12 cellular contexts compared by ENCODE assay signal in the genomic region with DNA sequence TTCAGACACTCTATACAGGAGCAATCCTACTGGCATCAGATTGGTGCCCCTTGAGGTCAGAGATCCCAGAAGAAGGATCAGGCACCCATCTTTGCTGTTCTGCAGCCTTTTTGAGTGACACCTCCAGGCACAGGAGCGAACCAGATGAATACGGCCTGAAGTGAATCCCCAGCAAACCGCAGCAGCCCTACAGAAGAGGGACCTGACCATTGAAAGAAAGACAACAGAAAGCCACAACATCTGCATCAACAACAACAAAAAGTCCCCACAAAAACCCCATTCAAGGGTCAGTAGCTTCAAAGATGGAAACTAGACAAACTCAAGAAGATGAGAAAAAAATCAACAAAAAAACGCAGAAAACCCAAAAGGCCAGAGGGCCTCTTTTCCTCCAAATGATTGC.
DNase-seq lines count a peak whose midpoint lies in the region; ATAC-seq, FAIRE-seq and TF ChIP-seq lines count a peak whose summit lies in the region.
"Had no signal": no experiment of that assay in that cellular context is flagged by ENCODE, and none has a peak within 500 bp of the region (broad histone marks: within the 10 kb centered on the region; RNA-seq: fewer than 3 reads in every experiment).

No MANE protein-coding gene starts in this region.

- peak overlapping the region; percentile 69 for H3K4me3 ChIP-seq in OCI-LY3 (ENCODE audit: low read length)
- H3K4me3 ChIP-seq: SJSA1 had no signal

- H3K4me2 ChIP-seq in OCI-LY3 (ENCODE audit: low read length), result peak overlapping the region; percentile 95

- H3K27me3 ChIP-seq in OCI-LY3 (ENCODE audit: low read depth, low read length), result no peaks in the 10 kb centered on the region
- H3K27me3 ChIP-seq: SJSA1 had no signal

- FAIRE-seq in GM12892 (lab: Jason Lieb, UNC), result peak; percentile 95

- no peak overlapping the region for H3K4me3 Mint-ChIP-seq in immature natural killer cell
- H3K4me3 Mint-ChIP-seq: activated CD4-positive, alpha-beta memory T cell treated with anti-CD3 and anti-CD28 coated beads, Interleukin-2, amount 10 ng/mL, durations not matched to agents 7 days and 5 days had no signal

- H3K9ac ChIP-seq in OCI-LY3 (ENCODE audit: low read length), result peak overlapping the region; percentile 71; the same call in 1 of the 2 replicates

- peak overlapping the region; percentile 88 for H3K27ac ChIP-seq in OCI-LY3 (ENCODE audit: low read length)
- H3K27ac ChIP-seq: epithelial cell of prostate, SJSA1 had no signal

- H3K27me3 Mint-ChIP-seq in immature natural killer cell (ENCODE audit: low read depth in 3 of 3), result peaks cover 0 to 2% (median 0%) of the 10 kb centered on the region in 3 donors
- H3K27me3 Mint-ChIP-seq: progenitor cell of endocrine pancreas had no signal

- no peaks in the 10 kb centered on the region for H3K79me2 ChIP-seq in OCI-LY3 (ENCODE audit: low read length)

- peaks cover 0 to 4% (median 0%) of the 10 kb centered on the region in 6 donors for H3K9me3 Mint-ChIP-seq in immature natural killer cell

- peak overlapping the region in 1 of 6 donors; percentile 14 for H3K27ac Mint-ChIP-seq in immature natural killer cell
- H3K27ac Mint-ChIP-seq: activated CD4-positive, alpha-beta memory T cell treated with anti-CD3 and anti-CD28 coated beads, Interleukin-2, amount 10 ng/mL, durations not matched to agents 7 days and 5 days; progenitor cell of endocrine pancreas had no signal

- H2AFZ ChIP-seq in OCI-LY3 (ENCODE audit: low read depth, low read length), result peak overlapping the region; percentile 78; the same call in 1 of the 2 replicates

- ATAC-seq in GM19463 (IDR thresholded peaks at IDR 0.05; ENCODE audit: unreplicated experiment) (peak; percentile 87), HG02970 (IDR thresholded peaks at IDR 0.05; ENCODE audit: low FRiP score, unreplicated experiment) (peak; percentile 60)

- no peak for TF ChIP-seq CTCF in OCI-LY3 (IDR thresholded peaks at IDR 0.05; ENCODE audit: low read depth, low read length)

- TF ChIP-seq POLR2A in GM12892 (IDR thresholded peaks at IDR 0.05; ENCODE audit: low read depth, low read length), result no peak

- H3K4me1 ChIP-seq in OCI-LY3 (ENCODE audit: low read length), result peaks cover 30% of the 10 kb centered on the region
- H3K4me1 ChIP-seq: SJSA1 had no signal

- peak; percentile 1 for DNase-seq in GM12892 (ENCODE audit: insufficient read length)
- no peak for DNase-seq in T1000 (lab: John Stamatoyannopoulos, UW)
- DNase-seq in medulla oblongata (ENCODE audit: extremely low spot score), result no peak
- DNase-seq in NCI-H82 (lab: John Stamatoyannopoulos, UW), result no peak
- DNase-seq in immature natural killer cell, result no peak
- DNase-seq: activated CD4-positive, alpha-beta memory T cell treated with anti-CD3 and anti-CD28 coated beads, Interleukin-2, amount 10 ng/mL, durations not matched to agents 7 days and 5 days had no signal

- H4K20me1 ChIP-seq in OCI-LY3 (ENCODE audit: insufficient read depth, low read length), result no peaks in the 10 kb centered on the region

- H3K36me3 ChIP-seq in OCI-LY3 (replicated peaks; ENCODE audit: low read depth, low read length), result no peaks in the 10 kb centered on the region
- H3K36me3 ChIP-seq: SJSA1 had no signal

- H3K4me1 Mint-ChIP-seq in immature natural killer cell, result peaks cover 13 to 47% of the 10 kb centered on the region in 2 donors
- H3K4me1 Mint-ChIP-seq: activated CD4-positive, alpha-beta memory T cell treated with anti-CD3 and anti-CD28 coated beads, Interleukin-2, amount 10 ng/mL, durations not matched to agents 7 days and 5 days had no signal

- peaks cover 10 to 22% (median 22%) of the 10 kb centered on the region in 3 donors for H3K36me3 Mint-ChIP-seq in immature natural killer cell

- H3K9me3 ChIP-seq in OCI-LY3 (ENCODE audit: insufficient read depth, low read length), result no peaks in the 10 kb centered on the region
- H3K9me3 ChIP-seq: SJSA1 had no signal
